Comparison of ENCODE assay signal across 20 cellular contexts in genomic region chr1:211174375-211174774, GRCh38. TPM values are rescaled to one million over a fixed set of nuclear protein-coding genes. Genes with fewer than 3 reads are reported as not detected.
"Had no signal": no experiment of that assay in that cellular context is flagged by ENCODE, and none has a peak within 500 bp of the region (broad histone marks: within the 10 kb centered on the region; RNA-seq: fewer than 3 reads in every experiment).

No MANE protein-coding gene starts in this region.

- H3K27me3 ChIP-seq: ascending aorta, gastrocnemius medialis, right atrium auricular region, tibial artery had no signal

- DNase-seq: activated CD4-positive, alpha-beta T cell treated with anti-CD3 and anti-CD28 coated beads, Interleukin-2, amount 10 ng/mL, durations not matched to agents 7 days and 5 days; activated CD8-positive, alpha-beta memory T cell treated with anti-CD3 and anti-CD28 coated beads, Interleukin-2, amount 50 U/mL, for 4 hours; activated effector memory CD4-positive, alpha-beta T cell treated with anti-CD3 and anti-CD28 coated beads, Interleukin-2, amount 50 U/mL, for 16 hours; activated naive CD4-positive, alpha-beta T cell treated with anti-CD3 and anti-CD28 coated beads, Interleukin-2, amount 50 U/mL, for 16 hours; activated T-cell treated with anti-CD3 and anti-CD28 coated beads, Interleukin-2, amount 50 U/mL, for 4 hours; dermis blood vessel endothelial cell; effector memory CD8-positive, alpha-beta T cell; gastrocnemius medialis; head of caudate nucleus; left ventricle myocardium inferior; nephron progenitor cell; nucleus accumbens; posterior cingulate gyrus; stimulated activated CD4-positive, alpha-beta T cell treated with anti-CD3 and anti-CD28 coated beads, Interleukin-2, amount 100 ng/mL, for 24 hours; stimulated activated naive CD8-positive, alpha-beta T cell treated with anti-CD3 and anti-CD28 coated beads, Interleukin-15, Interleukin-2, amounts not matched to agents 100 U/mL and 50 U/mL, for 24 hours; substantia nigra; T-helper 1 cell; tibial artery had no signal

- H3K27ac Mint-ChIP-seq: activated CD4-positive, alpha-beta T cell treated with anti-CD3 and anti-CD28 coated beads, Interleukin-2, amount 10 ng/mL, durations not matched to agents 7 days and 5 days; effector memory CD8-positive, alpha-beta T cell; nephron progenitor cell had no signal

- H3K4me1 Mint-ChIP-seq: activated CD4-positive, alpha-beta T cell treated with anti-CD3 and anti-CD28 coated beads, Interleukin-2, amount 10 ng/mL, durations not matched to agents 7 days and 5 days had no signal

- H3K4me1 ChIP-seq: ascending aorta, gastrocnemius medialis, left ventricle myocardium inferior, right atrium auricular region, tibial artery had no signal

- H3K36me3 ChIP-seq: ascending aorta, gastrocnemius medialis, left ventricle myocardium inferior, right atrium auricular region, tibial artery had no signal

- H3K4me3 Mint-ChIP-seq: activated CD4-positive, alpha-beta T cell treated with anti-CD3 and anti-CD28 coated beads, Interleukin-2, amount 10 ng/mL, durations not matched to agents 7 days and 5 days; activated T-cell treated with anti-CD3 and anti-CD28 coated beads, Interleukin-2, amount 50 U/mL, for 4 hours; effector memory CD8-positive, alpha-beta T cell; nephron progenitor cell had no signal

- H3K27ac ChIP-seq: ascending aorta, gastrocnemius medialis, left ventricle myocardium inferior, right atrium auricular region, tibial artery had no signal

- H3K4me3 ChIP-seq: ascending aorta, gastrocnemius medialis, left ventricle myocardium inferior, right atrium auricular region, tibial artery had no signal

- ATAC-seq: activated T-cell treated with anti-CD3 and anti-CD28 coated beads, Interleukin-2, amount 50 U/mL, for 4 hours; effector memory CD8-positive, alpha-beta T cell; gastrocnemius medialis; stimulated activated naive CD8-positive, alpha-beta T cell treated with anti-CD3 and anti-CD28 coated beads, Interleukin-15, Interleukin-2, amounts not matched to agents 100 U/mL and 50 U/mL, for 24 hours had no signal

RNA-seq across cellular contexts. Expression of gene KCNH1, which starts 40.4 kb away (rescaled TPM):
- total RNA-seq: activated CD4-positive, alpha-beta T cell treated with anti-CD3 and anti-CD28 coated beads, Interleukin-2, amount 10 ng/mL, durations not matched to agents 7 days and 5 days; activated T-cell treated with anti-CD3 and anti-CD28 coated beads, Interleukin-2, amount 50 U/mL, for 4 hours; ascending aorta; left ventricle myocardium inferior; right atrium auricular region had no signal
